Comparison of ENCODE assay signal across 30 cellular contexts in genomic region chr1:7642418-7642704, GRCh38.
"Had no signal": no experiment of that assay in that cellular context is flagged by ENCODE, and none has a peak within 500 bp of the region (broad histone marks: within the 10 kb centered on the region; RNA-seq: fewer than 3 reads in every experiment).

No MANE protein-coding gene starts in this region.

- H3K36me3 Mint-ChIP-seq: activated naive CD4-positive, alpha-beta T cell treated with anti-CD3 and anti-CD28 coated beads, Interleukin-2, amount 10 ng/mL, durations not matched to agents 7 days and 5 days; activated naive CD4-positive, alpha-beta T cell treated with anti-CD3 and anti-CD28 coated beads, Interleukin-2, amount 50 U/mL, for 72 hours; activated naive CD8-positive, alpha-beta T cell treated with anti-CD3 and anti-CD28 coated beads, Interleukin-2, amount 10 ng/mL, durations not matched to agents 7 days and 5 days; brain had no signal

- H3K4me3 ChIP-seq: ascending aorta, breast epithelium, cardiac muscle cell, colonic mucosa had no signal

- ATAC-seq: activated naive CD4-positive, alpha-beta T cell treated with anti-CD3 and anti-CD28 coated beads, Interleukin-2, amount 50 U/mL, for 72 hours; activated T-cell treated with anti-CD3 and anti-CD28 coated beads, Interleukin-2, amount 50 U/mL, for 72 hours; esophagus mucosa; T-helper 17 cell had no signal

- H3K27ac ChIP-seq: ascending aorta, breast epithelium, cardiac muscle cell, colonic mucosa had no signal

- H3K9me3 Mint-ChIP-seq: activated CD4-positive, alpha-beta memory T cell treated with anti-CD3 and anti-CD28 coated beads, Interleukin-2, amount 10 ng/mL, durations not matched to agents 7 days and 5 days; activated CD4-positive, alpha-beta T cell treated with anti-CD3 and anti-CD28 coated beads, Interleukin-2, amount 10 ng/mL, durations not matched to agents 7 days and 5 days; activated naive CD4-positive, alpha-beta T cell treated with anti-CD3 and anti-CD28 coated beads, Interleukin-2, amount 10 ng/mL, durations not matched to agents 7 days and 5 days; activated naive CD4-positive, alpha-beta T cell treated with anti-CD3 and anti-CD28 coated beads, Interleukin-2, amount 50 U/mL, for 72 hours; activated naive CD8-positive, alpha-beta T cell treated with anti-CD3 and anti-CD28 coated beads, Interleukin-2, amount 10 ng/mL, durations not matched to agents 7 days and 5 days; activated T-cell treated with anti-CD3 and anti-CD28 coated beads, Interleukin-2, amount 50 U/mL, for 24 hours; activated T-cell treated with anti-CD3 and anti-CD28 coated beads, Interleukin-2, amount 50 U/mL, for 72 hours; endodermal cell; T-helper 2 cell treated with Interferon-gamma antibody and Interleukin-4, amounts not matched to agents 5 μg/mL and 100 μg/mL, for 36 hours had no signal

- H3K36me3 ChIP-seq: ascending aorta, breast epithelium, cardiac muscle cell, colonic mucosa had no signal

- H3K4me3 Mint-ChIP-seq: activated CD4-positive, alpha-beta memory T cell treated with anti-CD3 and anti-CD28 coated beads, Interleukin-2, amount 10 ng/mL, durations not matched to agents 7 days and 5 days; activated CD4-positive, alpha-beta T cell treated with anti-CD3 and anti-CD28 coated beads, Interleukin-2, amount 10 ng/mL, durations not matched to agents 7 days and 5 days; activated naive CD4-positive, alpha-beta T cell treated with anti-CD3 and anti-CD28 coated beads, Interleukin-2, amount 10 ng/mL, durations not matched to agents 7 days and 5 days; activated naive CD8-positive, alpha-beta T cell treated with anti-CD3 and anti-CD28 coated beads, Interleukin-2, amount 10 ng/mL, durations not matched to agents 7 days and 5 days; activated T-cell treated with anti-CD3 and anti-CD28 coated beads, Interleukin-2, amount 50 U/mL, for 24 hours; activated T-cell treated with anti-CD3 and anti-CD28 coated beads, Interleukin-2, amount 50 U/mL, for 72 hours; brain; endodermal cell; T-helper 17 cell; T-helper 2 cell treated with Interferon-gamma antibody and Interleukin-4, amounts not matched to agents 5 μg/mL and 100 μg/mL, for 36 hours had no signal

- H3K27ac Mint-ChIP-seq: activated CD4-positive, alpha-beta memory T cell treated with anti-CD3 and anti-CD28 coated beads, Interleukin-2, amount 10 ng/mL, durations not matched to agents 7 days and 5 days; activated CD4-positive, alpha-beta T cell treated with anti-CD3 and anti-CD28 coated beads, Interleukin-2, amount 10 ng/mL, durations not matched to agents 7 days and 5 days; activated naive CD4-positive, alpha-beta T cell treated with anti-CD3 and anti-CD28 coated beads, Interleukin-2, amount 10 ng/mL, durations not matched to agents 7 days and 5 days; activated naive CD4-positive, alpha-beta T cell treated with anti-CD3 and anti-CD28 coated beads, Interleukin-2, amount 50 U/mL, for 72 hours; activated naive CD8-positive, alpha-beta T cell treated with anti-CD3 and anti-CD28 coated beads, Interleukin-2, amount 10 ng/mL, durations not matched to agents 7 days and 5 days; activated T-cell treated with anti-CD3 and anti-CD28 coated beads, Interleukin-2, amount 50 U/mL, for 24 hours; activated T-cell treated with anti-CD3 and anti-CD28 coated beads, Interleukin-2, amount 50 U/mL, for 72 hours; endodermal cell; T-helper 17 cell; T-helper 2 cell treated with Interferon-gamma antibody and Interleukin-4, amounts not matched to agents 5 μg/mL and 100 μg/mL, for 36 hours had no signal

- H3K4me1 Mint-ChIP-seq: activated CD4-positive, alpha-beta memory T cell treated with anti-CD3 and anti-CD28 coated beads, Interleukin-2, amount 10 ng/mL, durations not matched to agents 7 days and 5 days; activated CD4-positive, alpha-beta T cell treated with anti-CD3 and anti-CD28 coated beads, Interleukin-2, amount 10 ng/mL, durations not matched to agents 7 days and 5 days; activated naive CD4-positive, alpha-beta T cell treated with anti-CD3 and anti-CD28 coated beads, Interleukin-2, amount 10 ng/mL, durations not matched to agents 7 days and 5 days; activated naive CD8-positive, alpha-beta T cell treated with anti-CD3 and anti-CD28 coated beads, Interleukin-2, amount 10 ng/mL, durations not matched to agents 7 days and 5 days had no signal

- H3K9me3 ChIP-seq: ascending aorta, colonic mucosa had no signal

- DNase-seq: activated CD4-positive, alpha-beta memory T cell treated with anti-CD3 and anti-CD28 coated beads, Interleukin-2, amount 10 ng/mL, durations not matched to agents 7 days and 5 days; activated CD4-positive, alpha-beta T cell treated with anti-CD3 and anti-CD28 coated beads for 1 hour; activated CD4-positive, alpha-beta T cell treated with anti-CD3 and anti-CD28 coated beads for 4 hours; activated CD4-positive, alpha-beta T cell treated with anti-CD3 and anti-CD28 coated beads, Interleukin-2, amount 10 ng/mL, durations not matched to agents 7 days and 5 days; activated CD4-positive, alpha-beta T cell treated with anti-CD3 and anti-CD28 coated beads, Interleukin-2, amount 50 U/mL, for 4 hours; activated CD8-positive, alpha-beta memory T cell treated with anti-CD3 and anti-CD28 coated beads, Interleukin-2, amount 50 U/mL, for 48 hours; activated gamma-delta T cell; activated naive CD4-positive, alpha-beta T cell; activated naive CD4-positive, alpha-beta T cell treated with anti-CD3 and anti-CD28 coated beads, Interleukin-2, amount 10 ng/mL, durations not matched to agents 7 days and 5 days; activated naive CD8-positive, alpha-beta T cell treated with anti-CD3 and anti-CD28 coated beads, Interleukin-2, amount 10 ng/mL, durations not matched to agents 7 days and 5 days; activated T-cell treated with anti-CD3 and anti-CD28 coated beads for 4 hours; activated T-cell treated with anti-CD3 and anti-CD28 coated beads, Interleukin-2, amount 50 U/mL, for 24 hours; activated T-cell treated with anti-CD3 and anti-CD28 coated beads, Interleukin-2, amount 50 U/mL, for 72 hours; central memory CD4-positive, alpha-beta T cell; cerebellar nuclear complex; colonic mucosa; effector memory CD4-positive, alpha-beta T cell; endodermal cell; foreskin fibroblast; head of caudate nucleus; T-helper 1 cell; T-helper 17 cell; T1000 had no signal

- H3K4me1 ChIP-seq: ascending aorta, breast epithelium had no signal

- H3K27me3 Mint-ChIP-seq: activated CD4-positive, alpha-beta memory T cell treated with anti-CD3 and anti-CD28 coated beads, Interleukin-2, amount 10 ng/mL, durations not matched to agents 7 days and 5 days; activated CD4-positive, alpha-beta T cell treated with anti-CD3 and anti-CD28 coated beads, Interleukin-2, amount 10 ng/mL, durations not matched to agents 7 days and 5 days; activated naive CD8-positive, alpha-beta T cell treated with anti-CD3 and anti-CD28 coated beads, Interleukin-2, amount 10 ng/mL, durations not matched to agents 7 days and 5 days; activated T-cell treated with anti-CD3 and anti-CD28 coated beads, Interleukin-2, amount 50 U/mL, for 24 hours; brain had no signal

- H3K27me3 ChIP-seq: ascending aorta, breast epithelium, cardiac muscle cell, colonic mucosa had no signal
